8 cellular contexts compared by ENCODE assay signal in the genomic region with DNA sequence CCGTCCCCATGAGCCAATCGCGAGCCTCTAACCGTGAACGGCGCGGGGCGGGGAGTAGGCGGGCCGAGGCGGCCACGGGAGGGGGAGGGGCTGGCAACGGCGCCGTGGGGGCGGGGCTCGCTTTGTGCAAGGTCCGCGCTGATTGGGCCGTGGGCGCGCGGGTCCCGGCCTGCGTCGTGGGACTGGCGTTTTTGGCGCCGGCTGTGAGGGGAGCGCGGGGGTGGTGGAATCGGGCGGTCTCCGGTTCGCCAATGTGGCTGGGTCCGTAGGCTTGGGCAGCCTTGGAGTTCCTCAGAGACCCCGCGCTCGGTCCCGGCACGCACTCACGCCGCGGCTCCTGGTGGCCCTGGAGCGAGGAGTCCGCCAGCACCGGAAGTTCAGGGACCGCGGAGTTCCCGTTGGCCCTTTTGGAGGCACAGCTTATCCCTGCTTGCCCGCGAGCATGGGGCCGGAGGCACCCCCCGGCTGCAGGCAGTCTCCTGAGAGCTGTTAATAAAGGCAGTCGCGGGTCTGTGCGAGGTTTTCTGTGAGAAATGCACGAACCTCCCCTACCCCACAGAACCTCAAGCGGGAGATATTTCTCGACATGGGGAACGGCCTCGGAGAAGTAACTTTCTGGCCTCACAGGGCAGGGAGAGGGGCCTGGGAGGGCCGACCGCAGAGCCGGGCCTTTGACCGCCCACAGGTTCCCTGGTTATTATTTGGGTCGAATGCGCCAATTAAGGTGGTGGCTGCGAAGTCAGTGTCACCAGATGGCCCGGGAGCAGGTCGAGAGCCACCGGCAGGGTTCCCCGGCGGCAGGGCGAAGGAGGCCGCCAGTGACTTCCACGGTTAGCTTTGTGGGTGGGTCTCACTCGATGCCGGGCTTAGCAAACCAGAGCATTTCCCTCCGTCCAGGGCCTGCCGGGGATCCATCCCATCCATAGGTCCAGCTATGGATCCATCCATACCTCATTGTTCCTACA. TPM values are rescaled to one million over a fixed set of nuclear protein-coding genes. Genes with fewer than 3 reads are reported as not detected.
DNase-seq lines count a peak whose midpoint lies in the region; ATAC-seq and TF ChIP-seq lines count a peak whose summit lies in the region.

No MANE protein-coding gene starts in this region.

- no peaks in the 10 kb centered on the region for H3K4me1 ChIP-seq in cardiac muscle cell (ENCODE audit: low read depth)
- H3K4me1 ChIP-seq in trophoblast cell (ENCODE audit: control insufficient read depth in 1 of 2, insufficient read depth in 2 of 2, low read length in 2 of 2) = peaks cover 4 to 6% of the 10 kb centered on the region in 2 experiments
- H3K4me1 ChIP-seq in tibial nerve = peaks cover 6 to 41% (median 17%) of the 10 kb centered on the region in 4 donors

- H3K4me3 ChIP-seq in cardiac muscle cell (peak overlapping the region; percentile 53), trophoblast cell (ENCODE audit: low read depth, low read length) (peak overlapping the region; percentile 84), tibial nerve (peak overlapping the region; percentile 60 to 93 (median 82))

- H3K9ac ChIP-seq in trophoblast cell (ENCODE audit: low read length) = peak overlapping the region; percentile 86

- H3K27me3 ChIP-seq in cardiac muscle cell (no peaks in the 10 kb centered on the region), trophoblast cell (ENCODE audit: insufficient read depth, low read length) (no peaks in the 10 kb centered on the region), tibial nerve (no peaks in the 10 kb centered on the region)

- H3K36me3 ChIP-seq in cardiac muscle cell (peaks cover 29% of the 10 kb centered on the region), trophoblast cell (ENCODE audit: control insufficient read depth in 1 of 2, insufficient read depth in 2 of 2, low read length in 2 of 2) (peaks cover 10 to 20% of the 10 kb centered on the region in 2 experiments), tibial nerve (peaks cover 0 to 27% (median 15%) of the 10 kb centered on the region in 3 donors)

- DNase-seq in KG1 (lab: John Stamatoyannopoulos, UW) (peak; percentile 93), SK-N-DZ (ENCODE audit: low spot score) (peak; percentile 50), cardiac muscle cell (ENCODE audit: low read depth in 1 of 2, low spot score in 1 of 2) (peak; percentile 25 to 99), trophoblast cell (peak; percentile 20 to 40), tibial nerve (ENCODE audit: low spot score in 2 of 2) (peak; percentile 98 to 99)
- DNase-seq in activated naive CD4-positive, alpha-beta T cell treated with anti-CD3 and anti-CD28 coated beads, Interleukin-2, amount 50 U/mL, for 72 hours (ENCODE audit: low spot score in 2 of 2) = peak; percentile 97 to 98

- H2AK5ac ChIP-seq in trophoblast cell (ENCODE audit: low read length) = peak overlapping the region; percentile 34

- H3K9me3 ChIP-seq in cardiac muscle cell (ENCODE audit: low read depth) (no peaks in the 10 kb centered on the region), trophoblast cell (ENCODE audit: insufficient read depth, low read depth, low read length) (peaks cover 2% of the 10 kb centered on the region), tibial nerve (no peaks in the 10 kb centered on the region)

- no peak overlapping the region for H2BK12ac ChIP-seq in trophoblast cell (ENCODE audit: low read length)

- H3K14ac ChIP-seq in trophoblast cell (ENCODE audit: low read length) = peak overlapping the region; percentile 90

- H3K23ac ChIP-seq in trophoblast cell (ENCODE audit: low read length) = no peak overlapping the region

- H3K9me3 Mint-ChIP-seq in activated naive CD4-positive, alpha-beta T cell treated with anti-CD3 and anti-CD28 coated beads, Interleukin-2, amount 50 U/mL, for 72 hours = no peaks in the 10 kb centered on the region

- peaks cover 12% of the 10 kb centered on the region for H3K79me2 ChIP-seq in trophoblast cell (ENCODE audit: control insufficient read depth, insufficient read depth, low read length, poor library complexity)

- H2BK120ac ChIP-seq in trophoblast cell (ENCODE audit: insufficient read depth, low read length, poor library complexity) = peak overlapping the region; percentile 49

- TF ChIP-seq POLR2A in tibial nerve (IDR thresholded peaks at IDR 0.05) = no peak

- H3K27ac Mint-ChIP-seq in activated naive CD4-positive, alpha-beta T cell treated with anti-CD3 and anti-CD28 coated beads, Interleukin-2, amount 50 U/mL, for 72 hours = peak overlapping the region; percentile 99 to 100

- peak overlapping the region; percentile 89 for H4K12ac ChIP-seq in trophoblast cell (ENCODE audit: low read depth, low read length)

- no peak for TF ChIP-seq CTCF in C4-2B (conservative IDR thresholded peaks at IDR 0.05)
- TF ChIP-seq CTCF in cardiac muscle cell (IDR thresholded peaks at IDR 0.05; ENCODE audit: low read depth, low read length) = no peak
- TF ChIP-seq CTCF in tibial nerve (IDR thresholded peaks at IDR 0.05) = peak in 1 of 5 experiments; percentile 26

- peak overlapping the region; percentile 59 for H2BK5ac ChIP-seq in trophoblast cell (ENCODE audit: low read depth, low read length, poor library complexity)

- TF ChIP-seq EP300 in tibial nerve (IDR thresholded peaks at IDR 0.05) = no peak

- peak overlapping the region; percentile 58 for H3K18ac ChIP-seq in trophoblast cell (ENCODE audit: low read length)

- H3K27ac ChIP-seq in C4-2B (peak overlapping the region; percentile 99), cardiac muscle cell (peak overlapping the region; percentile 95), trophoblast cell (ENCODE audit: low read depth, low read length) (peak overlapping the region; percentile 93), tibial nerve (peak overlapping the region; percentile 89 to 99 (median 94))

- peaks cover 13% of the 10 kb centered on the region for H3K79me1 ChIP-seq in trophoblast cell (ENCODE audit: low read length)

- no CpG with 5 or more reads among the region's 81 CpGs for WGBS in trophoblast cell (ENCODE audit: extremely low coverage, insufficient coverage, insufficient read length)
- 1 to 2% methylated on average over 22 to 54 of the region's 81 CpGs for WGBS in tibial nerve, 2 donors

- H3K4me2 ChIP-seq in trophoblast cell (ENCODE audit: low read length) = peak overlapping the region; percentile 88

- H4K8ac ChIP-seq in trophoblast cell (ENCODE audit: low read depth, low read length) = peak overlapping the region; percentile 93

- peak overlapping the region; percentile 56 for H3K4ac ChIP-seq in trophoblast cell (ENCODE audit: low read depth, low read length)

- peak overlapping the region; percentile 81 for H4K91ac ChIP-seq in trophoblast cell (ENCODE audit: low read depth, low read length)

- H2AFZ ChIP-seq in trophoblast cell (ENCODE audit: insufficient read depth, low read length, poor library complexity) = peak overlapping the region; percentile 50

- peaks cover 43% of the 10 kb centered on the region in 2 donors for H3K36me3 Mint-ChIP-seq in activated naive CD4-positive, alpha-beta T cell treated with anti-CD3 and anti-CD28 coated beads, Interleukin-2, amount 50 U/mL, for 72 hours

- ATAC-seq in GM19438 (IDR thresholded peaks at IDR 0.05; ENCODE audit: low read depth, unreplicated experiment) = peak; percentile 27
- ATAC-seq in activated naive CD4-positive, alpha-beta T cell treated with anti-CD3 and anti-CD28 coated beads, Interleukin-2, amount 50 U/mL, for 72 hours = no peak

RNA-seq across cellular contexts. Expression of a gene that starts 0.6 kb away (rescaled TPM):
- 110 and 119 TPM in 2 replicates for polyA plus RNA-seq in SK-N-DZ (2014; cell fraction: cytosol; rRNA removed)
- polyA plus RNA-seq in SK-N-DZ (2014; cell fraction: nucleus; rRNA removed) = 111 and 267 TPM in 2 replicates
- 100 to 1,000 TPM; 435 to 901 TPM for total RNA-seq in activated naive CD4-positive, alpha-beta T cell treated with anti-CD3 and anti-CD28 coated beads, Interleukin-2, amount 50 U/mL, for 72 hours
- total RNA-seq in cardiac muscle cell (202 and 222 TPM in 2 replicates), tibial nerve (100 to 1,000 TPM; 119 to 202 (median 143) TPM)
- polyA plus RNA-seq in cardiac muscle cell = 527 and 558 TPM in 2 replicates
- 312 and 322 TPM in 2 replicates for polyA plus RNA-seq in trophoblast cell (2013)

Comparison
In these comparisons a context has a peak if more than half of its experiments do, and no peak if none do; other contexts are left out.
1. DNase-seq: peak in every context shown above with its lines; median percentile 98 in tibial nerve; 98 in activated naive CD4-positive, alpha-beta T cell treated with anti-CD3 and anti-CD28 coated beads, Interleukin-2, amount 50 U/mL, for 72 hours; 93 in KG1; 62 in cardiac muscle cell; 50 in SK-N-DZ; 30 in trophoblast cell.